ENCODE assay signal across 10 cellular contexts in genomic region chr12:18165889-18166288, GRCh38.
DNase-seq lines count a peak whose midpoint lies in the region; ATAC-seq, FAIRE-seq and TF ChIP-seq lines count a peak whose summit lies in the region.
"Had no signal": no experiment of that assay in that cellular context is flagged by ENCODE, and none has a peak within 500 bp of the region (broad histone marks: within the 10 kb centered on the region; RNA-seq: fewer than 3 reads in every experiment).

No MANE protein-coding gene starts in this region.

- no peak for ATAC-seq in CD4-positive, CD25-positive, alpha-beta regulatory T cell (ENCODE audit: low read depth in 2 of 2)
- peak; percentile 13 for ATAC-seq in GM19438 (IDR thresholded peaks at IDR 0.05; ENCODE audit: low read depth, unreplicated experiment)
- ATAC-seq in HG03103 (IDR thresholded peaks at IDR 0.05; ENCODE audit: low read depth, unreplicated experiment) = peak; percentile 33
- peak; percentile 69 for ATAC-seq in GM12878
- no peak for ATAC-seq in pancreas

- FAIRE-seq in GM12878 (lab: Jason Lieb, UNC) = no peak
- FAIRE-seq in pancreas (lab: Jason Lieb, UNC) = no peak

- TF ChIP-seq EP300 in GM12878 (IDR thresholded peaks at IDR 0.05; ENCODE audit: borderline replicate concordance in 1 of 2, control insufficient read depth in 1 of 2, low read depth in 2 of 2, low read length in 2 of 2) = no peak; a peak in 1 of 4 replicates

- RAD21 ChIA-PET in GM12878 (lab: Charles Lee; ENCODE audit: unreplicated experiment) = interaction anchor here (0.8 kb wide), 1 partner anchor 1377 kb away, joined by 3 read pairs; no protein-coding TSS in a partner anchor

- H3K27ac Mint-ChIP-seq in CD4-positive, CD25-positive, alpha-beta regulatory T cell = peak overlapping the region; percentile 7 to 85 (median 82)
- no peak overlapping the region for H3K27ac Mint-ChIP-seq in activated naive CD4-positive, alpha-beta T cell treated with anti-CD3 and anti-CD28 coated beads, Interleukin-2, amount 10 ng/mL, durations not matched to agents 7 days and 5 days

- DNase-seq in CD4-positive, CD25-positive, alpha-beta regulatory T cell = no peak
- DNase-seq in GM12878 (ENCODE audit: low read depth, low spot score) (no peak), pancreas (no peak), HAP-1 (ENCODE audit: low spot score in 2 of 2) (no peak), Kasumi-1 (lab: John Stamatoyannopoulos, UW) (no peak)
- DNase-seq in activated naive CD4-positive, alpha-beta T cell treated with anti-CD3 and anti-CD28 coated beads, Interleukin-2, amount 10 ng/mL, durations not matched to agents 7 days and 5 days = no peak
- DNase-seq: activated CD4-positive, alpha-beta T cell treated with anti-CD3 and anti-CD28 coated beads for 48 hours; stimulated activated naive CD4-positive, alpha-beta T cell treated with Interleukin-2 at 50 U/mL for 16 hours had no signal

- H4K20me1 ChIP-seq in GM12878 (ENCODE audit: control insufficient read depth, insufficient read depth) = no peaks in the 10 kb centered on the region

- WGBS in GM12878 (ENCODE audit: insufficient coverage, insufficient replicate concordance, low lambda C conversion rate, missing lambda C conversion rate) = 3% methylated on average over 2 of the region's 2 CpGs
- 61 to 79% methylated on average over 2 of the region's 2 CpGs for WGBS in pancreas, 2 donors

- H3K4me3 ChIP-seq in CD4-positive, CD25-positive, alpha-beta regulatory T cell (ENCODE audit: low read depth, low read length) = peak overlapping the region; percentile 87
- H3K4me3 ChIP-seq in GM12878 (no peak overlapping the region), pancreas (no peak overlapping the region), HAP-1 (no peak overlapping the region)

- TF ChIP-seq CTCF in GM12878 (IDR thresholded peaks at IDR 0.05 in 2 of 3, conservative IDR thresholded peaks at IDR 0.05 in 1 of 3; ENCODE audit: control insufficient read depth in 2 of 3, extremely low read depth in 1 of 3, insufficient read depth in 1 of 3, low read depth in 3 of 3, low read length in 3 of 3) = no peak
- no peak for TF ChIP-seq CTCF in pancreas (IDR thresholded peaks at IDR 0.05)

- peak overlapping the region; percentile 71 to 80 (median 76) for H3K4me3 Mint-ChIP-seq in CD4-positive, CD25-positive, alpha-beta regulatory T cell
- no peak overlapping the region for H3K4me3 Mint-ChIP-seq in activated naive CD4-positive, alpha-beta T cell treated with anti-CD3 and anti-CD28 coated beads, Interleukin-2, amount 10 ng/mL, durations not matched to agents 7 days and 5 days

- H3K27ac ChIP-seq in CD4-positive, CD25-positive, alpha-beta regulatory T cell (ENCODE audit: insufficient read depth, low read length, poor library complexity, severe bottlenecking) = peak overlapping the region; percentile 18
- H3K27ac ChIP-seq in GM12878 (ENCODE audit: control insufficient read depth, insufficient read depth) (peak overlapping the region; percentile 40; the same call in 1 of the 2 replicates), pancreas (no peak overlapping the region)

- POLR2A ChIA-PET in GM12878 (lab: Charles Lee) = no interaction called here

- no peak for TF ChIP-seq POLR2A in GM12878 (IDR thresholded peaks at IDR 0.05; ENCODE audit: low read depth, low read length)

- intact Hi-C loops in GM12878 (cut with micrococcal nuclease; ENCODE audit: unreplicated experiment) = no loop called here
- intact Hi-C loops in pancreas (cut with DNase I) = no loop called here

- CTCF ChIA-PET in GM12878 (lab: Yijun Ruan, JAX) = interaction anchor here (1.0 kb wide), 1 partner anchor 10 kb away, joined by 3 read pairs; no protein-coding TSS in a partner anchor
- CTCF ChIA-PET in activated naive CD4-positive, alpha-beta T cell treated with anti-CD3 and anti-CD28 coated beads, Interleukin-2, amount 10 ng/mL, durations not matched to agents 7 days and 5 days (lab: Charles Lee) = no interaction called here

- SMC1A ChIA-PET in GM12878 (lab: Charles Lee; ENCODE audit: uncharacterized antibody, unreplicated experiment) = interaction anchor here (0.6 to 1.4 kb wide), 4 partner anchors 9 to 1191 kb away, joined by 3 to 5 read pairs (median 4); no protein-coding TSS in a partner anchor

- peaks cover 4% of the 10 kb centered on the region for H3K4me1 ChIP-seq in CD4-positive, CD25-positive, alpha-beta regulatory T cell (ENCODE audit: control insufficient read depth, insufficient read depth, low read length, poor library complexity, severe bottlenecking)
- H3K4me1 ChIP-seq in GM12878 (ENCODE audit: control insufficient read depth, insufficient read depth, low read length) (no peaks in the 10 kb centered on the region), pancreas (peaks cover 0 to 5% (median 0%) of the 10 kb centered on the region in 3 donors), HAP-1 (0 out of 2 replicates have a peak, but pooled peaks cover 5% of the 10 kb centered on the region)

- peaks cover 4 to 13% (median 9%) of the 10 kb centered on the region in 4 donors for H3K4me1 Mint-ChIP-seq in CD4-positive, CD25-positive, alpha-beta regulatory T cell
- peaks cover 6% of the 10 kb centered on the region for H3K4me1 Mint-ChIP-seq in activated naive CD4-positive, alpha-beta T cell treated with anti-CD3 and anti-CD28 coated beads, Interleukin-2, amount 10 ng/mL, durations not matched to agents 7 days and 5 days

- TF ChIP-seq RAD21 in GM12878 (IDR thresholded peaks at IDR 0.05; ENCODE audit: insufficient read depth, low read depth, low read length) = no peak

- H3K27me3 ChIP-seq in CD4-positive, CD25-positive, alpha-beta regulatory T cell (ENCODE audit: control insufficient read depth, insufficient read depth, low read length) = no peaks in the 10 kb centered on the region
- H3K27me3 ChIP-seq in GM12878 (replicated peaks in 1 of 2; ENCODE audit: control insufficient read depth in 2 of 2, insufficient read depth in 2 of 2, low read length in 1 of 2) = no peaks in the 10 kb centered on the region
- H3K27me3 ChIP-seq in pancreas = no peaks in the 10 kb centered on the region
- no peaks in the 10 kb centered on the region for H3K27me3 ChIP-seq in HAP-1 (ENCODE audit: low read depth)

- H3K9me3 Mint-ChIP-seq in CD4-positive, CD25-positive, alpha-beta regulatory T cell = peaks cover 0 to 4% (median 0%) of the 10 kb centered on the region in 7 donors
- H3K9me3 Mint-ChIP-seq in activated naive CD4-positive, alpha-beta T cell treated with anti-CD3 and anti-CD28 coated beads, Interleukin-2, amount 10 ng/mL, durations not matched to agents 7 days and 5 days = peaks cover 4% of the 10 kb centered on the region

- no peaks in the 10 kb centered on the region for H3K36me3 ChIP-seq in CD4-positive, CD25-positive, alpha-beta regulatory T cell (ENCODE audit: control insufficient read depth, insufficient read depth, low read length)
- no peaks in the 10 kb centered on the region for H3K36me3 ChIP-seq in GM12878 (ENCODE audit: control insufficient read depth in 2 of 2, insufficient read depth in 2 of 2, low read length in 1 of 2)
- no peaks in the 10 kb centered on the region for H3K36me3 ChIP-seq in pancreas
- no peaks in the 10 kb centered on the region for H3K36me3 ChIP-seq in HAP-1 (replicated peaks)

- H3K9me3 ChIP-seq in CD4-positive, CD25-positive, alpha-beta regulatory T cell (ENCODE audit: control insufficient read depth in 2 of 2, low read length in 2 of 2) = no peaks in the 10 kb centered on the region
- H3K9me3 ChIP-seq in GM12878 (replicated peaks; ENCODE audit: control insufficient read depth, insufficient read depth, low read length) (peaks cover 2% of the 10 kb centered on the region; the same call in 2 of the 3 replicates), pancreas (no peaks in the 10 kb centered on the region), HAP-1 (no peaks in the 10 kb centered on the region; the same call in 1 of the 2 replicates)

- H3K27me3 Mint-ChIP-seq in CD4-positive, CD25-positive, alpha-beta regulatory T cell = no peaks in the 10 kb centered on the region
- H3K27me3 Mint-ChIP-seq in activated naive CD4-positive, alpha-beta T cell treated with anti-CD3 and anti-CD28 coated beads, Interleukin-2, amount 10 ng/mL, durations not matched to agents 7 days and 5 days = no peaks in the 10 kb centered on the region

- no peak overlapping the region for H2AFZ ChIP-seq in GM12878 (ENCODE audit: control insufficient read depth, low read depth, low read length)

- no peaks in the 10 kb centered on the region for H3K36me3 Mint-ChIP-seq in CD4-positive, CD25-positive, alpha-beta regulatory T cell
- no peaks in the 10 kb centered on the region for H3K36me3 Mint-ChIP-seq in activated naive CD4-positive, alpha-beta T cell treated with anti-CD3 and anti-CD28 coated beads, Interleukin-2, amount 10 ng/mL, durations not matched to agents 7 days and 5 days

- in situ Hi-C loops in GM12878 (cut with MboI) (no loop called here), HAP-1 (cut with MboI; ENCODE audit: low sequenced_read_pairs) (no loop called here)

- peak overlapping the region; percentile 41; the same call in 1 of the 2 replicates for H3K4me2 ChIP-seq in GM12878 (ENCODE audit: control insufficient read depth, insufficient read depth)

- H3K9ac ChIP-seq in GM12878 (ENCODE audit: control insufficient read depth, insufficient read depth, low read length) = no peak overlapping the region; the same call in 1 of the 2 replicates

- no TSS peak for BruUV-seq in GM12878 (replicated peaks; lab: Mats Ljungman, UMichigan)

- H3K79me2 ChIP-seq in GM12878 (ENCODE audit: control insufficient read depth, insufficient read depth, low read length) = no peaks in the 10 kb centered on the region

TF ChIP-seq in GM12878, 131 proteins besides CTCF, POLR2A, EP300 and RAD21:
- TF ChIP-seq NR2C2 (IDR thresholded peaks at IDR 0.05; ENCODE audit: borderline replicate concordance, control insufficient read depth, insufficient read length, low read depth) (no peak), NFIC (IDR thresholded peaks at IDR 0.05; ENCODE audit: low read depth, low read length) (peak; percentile 7; the same call in 1 of the 2 replicates), DPF2 (IDR thresholded peaks at IDR 0.05) (0 out of 2 replicates have a peak, but pooled peaks have one; percentile 12), PKNOX1 (IDR thresholded peaks at IDR 0.05) (no peak), IKZF1 (conservative IDR thresholded peaks at IDR 0.05) (0 out of 2 replicates have a peak, but pooled peaks have one; percentile 2)

Comparison
In these comparisons a context has a peak if more than half of its experiments do, and no peak if none do; other contexts are left out.
1. ATAC-seq: peak in GM19438 (single experiment), HG03103 (single experiment) and GM12878 (single experiment); none in CD4-positive, CD25-positive, alpha-beta regulatory T cell (0 of 2) and pancreas (0 of 4).
2. H3K27ac ChIP-seq: peak in CD4-positive, CD25-positive, alpha-beta regulatory T cell (single experiment) and GM12878 (single experiment); none in pancreas (0 of 4).